In the genomic region with DNA sequence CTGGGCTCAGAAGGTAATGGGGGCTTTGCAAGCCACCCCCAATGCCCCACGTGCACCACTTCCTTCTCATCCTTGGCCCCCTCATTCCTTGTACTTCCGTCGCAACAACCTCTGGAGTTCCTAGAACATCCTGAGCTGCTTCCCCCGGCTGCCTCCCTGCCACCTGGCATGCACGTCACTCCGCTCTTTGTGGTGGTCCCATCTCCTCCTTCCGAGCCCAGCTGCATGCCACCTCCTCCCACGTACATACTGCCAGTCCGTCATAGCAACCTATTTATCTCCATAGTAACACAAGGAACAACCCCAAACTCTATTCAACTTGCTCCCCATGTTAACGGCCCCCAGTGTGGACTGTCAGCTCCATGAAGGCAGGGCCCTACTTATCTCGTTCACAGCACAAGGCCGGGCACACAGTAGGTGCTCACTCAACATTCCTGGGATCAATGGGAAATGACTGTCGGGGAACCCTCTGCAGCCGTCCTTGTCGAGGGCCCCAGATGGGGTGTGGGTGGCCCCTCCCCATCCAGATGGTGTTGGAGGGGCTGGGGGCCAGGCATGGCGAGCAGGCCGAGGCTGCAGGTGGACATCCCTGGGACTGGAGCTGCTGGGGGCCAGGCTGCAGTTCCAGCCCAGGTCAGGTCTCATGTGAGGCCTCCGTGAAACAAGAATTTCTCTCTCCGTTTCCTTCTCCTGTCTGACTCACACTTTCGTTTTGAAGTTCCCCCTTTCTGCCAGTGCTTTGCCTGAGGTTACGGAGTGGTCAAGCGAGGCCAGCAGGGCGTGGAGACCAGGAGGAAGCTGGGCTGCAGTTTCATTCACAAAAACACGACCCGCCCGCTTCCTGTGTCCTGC, we compare ENCODE assay signal across 8 cellular contexts. TPM values are rescaled to one million over a fixed set of nuclear protein-coding genes. Genes with fewer than 3 reads are reported as not detected.
DNase-seq lines count a peak whose midpoint lies in the region; ATAC-seq, FAIRE-seq and TF ChIP-seq lines count a peak whose summit lies in the region.

No MANE protein-coding gene starts in this region.

- peak overlapping the region; percentile 49 for H3K9ac ChIP-seq in keratinocyte (ENCODE audit: control insufficient read depth, extremely low read depth, insufficient read depth, low read length)

- H3K36me3 ChIP-seq in Peyer's patch = no peaks in the 10 kb centered on the region
- H3K36me3 ChIP-seq in brain microvascular endothelial cell (replicated peaks) = no peaks in the 10 kb centered on the region
- H3K36me3 ChIP-seq in keratinocyte (ENCODE audit: control insufficient read depth in 2 of 2, extremely low read depth in 1 of 2, insufficient read depth in 2 of 2, low read length in 2 of 2) = no peaks in the 10 kb centered on the region

- TF ChIP-seq CTCF in AG04450 (IDR thresholded peaks at IDR 0.05; ENCODE audit: low read depth, low read length) = no peak
- TF ChIP-seq CTCF in Peyer's patch (IDR thresholded peaks at IDR 0.05) = no peak
- no peak for TF ChIP-seq CTCF in brain microvascular endothelial cell (IDR thresholded peaks at IDR 0.05; ENCODE audit: low read depth, low read length, missing control alignments)
- TF ChIP-seq CTCF in keratinocyte (optimal IDR thresholded peaks at IDR 0.05 in 1 of 3, IDR thresholded peaks at IDR 0.05 in 1 of 3, conservative IDR thresholded peaks at IDR 0.05 in 1 of 3; ENCODE audit: extremely low read depth in 1 of 3, insufficient read depth in 2 of 3, low read length in 3 of 3) = no peak

- POLR2A ChIA-PET in AG04450 (lab: Yijun Ruan, JAX) = interaction anchor here (0.8 to 2.6 kb wide), 12 partner anchors 24 to 377 kb away, joined by 3 to 9 read pairs (median 4); no protein-coding TSS in a partner anchor

- H3K36me3 Mint-ChIP-seq in stimulated activated naive CD8-positive, alpha-beta T cell treated with anti-CD3 and anti-CD28 coated beads, Interleukin-15, Interleukin-2, amounts not matched to agents 100 ng/mL and 50 ng/mL, for 24 hours (ENCODE audit: low read depth) = no peaks in the 10 kb centered on the region

- peak overlapping the region; percentile 22; the same call in 1 of the 2 replicates for H3K4me3 ChIP-seq in AG04450 (ENCODE audit: low read depth, low read length)
- H3K4me3 ChIP-seq in Peyer's patch = peak overlapping the region; percentile 1 to 34 (median 26)
- H3K4me3 ChIP-seq in brain microvascular endothelial cell (ENCODE audit: low read depth, low read length) = no peak overlapping the region
- H3K4me3 ChIP-seq in keratinocyte (ENCODE audit: control insufficient read depth in 2 of 3, extremely low read depth in 1 of 3, insufficient read depth in 2 of 3, low read depth in 1 of 3, low read length in 3 of 3) = peak overlapping the region in 1 of 3 experiments; percentile 9

- FAIRE-seq in keratinocyte (lab: Jason Lieb, UNC) = no peak

- dilution Hi-C loops in keratinocyte (cut with MboI; ENCODE audit: extremely low pct_ligation_motif_present, low sequenced_read_pairs) = no loop called here

- no peaks in the 10 kb centered on the region for H4K20me1 ChIP-seq in keratinocyte (ENCODE audit: control insufficient read depth, extremely low read depth, insufficient read depth, low read length)

- H3K27me3 ChIP-seq in AG04450 (ENCODE audit: control insufficient read depth, insufficient read depth, low read length) (no peaks in the 10 kb centered on the region), Peyer's patch (no peaks in the 10 kb centered on the region), brain microvascular endothelial cell (replicated peaks) (no peaks in the 10 kb centered on the region), keratinocyte (ENCODE audit: control insufficient read depth, extremely low read depth, insufficient read depth, low read length) (no peaks in the 10 kb centered on the region)

- in situ Hi-C loops in brain microvascular endothelial cell (cut with HindIII; ENCODE audit: low pct_ligation_motif_present, low sequenced_read_pairs) = no loop called here

- peak overlapping the region; percentile 23 for H2AFZ ChIP-seq in keratinocyte (ENCODE audit: control insufficient read depth, low read length)

- H3K4me1 Mint-ChIP-seq in stimulated activated naive CD8-positive, alpha-beta T cell treated with anti-CD3 and anti-CD28 coated beads, Interleukin-15, Interleukin-2, amounts not matched to agents 100 ng/mL and 50 ng/mL, for 24 hours (ENCODE audit: low read depth) = peaks cover 84% of the 10 kb centered on the region

- H3K27me3 Mint-ChIP-seq in stimulated activated naive CD8-positive, alpha-beta T cell treated with anti-CD3 and anti-CD28 coated beads, Interleukin-15, Interleukin-2, amounts not matched to agents 100 ng/mL and 50 ng/mL, for 24 hours = no peaks in the 10 kb centered on the region

- H3K9me1 ChIP-seq in keratinocyte (ENCODE audit: control insufficient read depth, extremely low read depth, insufficient read depth, low read length) = peaks cover 3% of the 10 kb centered on the region

- H3K4me2 ChIP-seq in keratinocyte (ENCODE audit: control insufficient read depth, extremely low read depth, insufficient read depth, low read depth, low read length) = peak overlapping the region; percentile 61

- no peaks in the 10 kb centered on the region for H3K79me2 ChIP-seq in keratinocyte (ENCODE audit: control insufficient read depth, insufficient read depth, low read length)

- peak; percentile 43 for ATAC-seq in GM18858 (IDR thresholded peaks at IDR 0.05; ENCODE audit: unreplicated experiment)
- peak; percentile 34 for ATAC-seq in HG03097 (IDR thresholded peaks at IDR 0.05; ENCODE audit: low FRiP score, unreplicated experiment)

- H3K4me3 Mint-ChIP-seq in stimulated activated naive CD8-positive, alpha-beta T cell treated with anti-CD3 and anti-CD28 coated beads, Interleukin-15, Interleukin-2, amounts not matched to agents 100 ng/mL and 50 ng/mL, for 24 hours = peak overlapping the region; percentile 74

- CTCF ChIA-PET in AG04450 (lab: Charles Lee) = interaction anchor here (0.6 to 1.0 kb wide), 2 partner anchors 92 to 346 kb away, joined by 3 read pairs; no protein-coding TSS in a partner anchor

- H3K27ac Mint-ChIP-seq in stimulated activated naive CD8-positive, alpha-beta T cell treated with anti-CD3 and anti-CD28 coated beads, Interleukin-15, Interleukin-2, amounts not matched to agents 100 ng/mL and 50 ng/mL, for 24 hours = peak overlapping the region; percentile 93

- H3K9me3 Mint-ChIP-seq in stimulated activated naive CD8-positive, alpha-beta T cell treated with anti-CD3 and anti-CD28 coated beads, Interleukin-15, Interleukin-2, amounts not matched to agents 100 ng/mL and 50 ng/mL, for 24 hours = no peaks in the 10 kb centered on the region

- H3K4me1 ChIP-seq in Peyer's patch = peaks cover 15 to 70% (median 34%) of the 10 kb centered on the region in 4 donors
- peaks cover 64% of the 10 kb centered on the region for H3K4me1 ChIP-seq in keratinocyte (ENCODE audit: control insufficient read depth, extremely low read depth, insufficient read depth, low read length)

- no peak for TF ChIP-seq POLR2A in Peyer's patch (IDR thresholded peaks at IDR 0.05)

- H3K9me3 ChIP-seq in AG04450 (ENCODE audit: control insufficient read depth, insufficient read depth, low read length) (peaks cover 7% of the 10 kb centered on the region; the same call in 1 of the 2 replicates), Peyer's patch (no peaks in the 10 kb centered on the region), keratinocyte (ENCODE audit: control insufficient read depth, low read depth, low read length) (no peaks in the 10 kb centered on the region)

- H3K27ac ChIP-seq in AG04450 (ENCODE audit: low read depth, low read length) = peak overlapping the region; percentile 96
- H3K27ac ChIP-seq in Peyer's patch = peak overlapping the region; percentile 67 to 88 (median 80)
- peak overlapping the region; percentile 76 for H3K27ac ChIP-seq in brain microvascular endothelial cell
- H3K27ac ChIP-seq in keratinocyte (ENCODE audit: control insufficient read depth, insufficient read depth, low read length) = peak overlapping the region; percentile 72

- DNase-seq in AG04450 (ENCODE audit: low read depth, low spot score) = peak; percentile 32
- DNase-seq in Peyer's patch = peak; percentile 72 to 87 (median 73)
- DNase-seq in brain microvascular endothelial cell = peak; percentile 62
- no peak for DNase-seq in keratinocyte (ENCODE audit: low read depth, low spot score)
- DNase-seq in NCI-H1436 (lab: John Stamatoyannopoulos, UW) = no peak

RNA-seq across cellular contexts. Expression of a gene that starts 4.2 kb away (rescaled TPM):
- polyA plus RNA-seq in AG04450 (2011; rRNA removed) (1.6 and 3.3 TPM in 2 replicates), keratinocyte (1.4 to 2.7 TPM (median 1.5 TPM) in 3 replicates)
- polyA minus RNA-seq in AG04450 (2011; rRNA and poly(A)+ RNA removed) = 3.0 and 5.6 TPM in 2 replicates
- total RNA-seq in Peyer's patch = under 1 TPM in 1 of 4 donors, not detected in 3; 0.53 TPM
- polyA plus RNA-seq in keratinocyte (2011; ENCODE audit: low read depth) = 0.19 TPM
- 0.51 and 1.0 TPM in 2 replicates for polyA plus RNA-seq in keratinocyte (2011; cell fraction: cytosol; rRNA removed)
- polyA plus RNA-seq in keratinocyte (2011; cell fraction: nucleus; rRNA removed) = 0.90 and 1.2 TPM in 2 replicates
- polyA plus RNA-seq in keratinocyte (2012; ENCODE audit: low replicate concordance) = 0.31 and 3.1 TPM in 2 replicates
- polyA minus RNA-seq in keratinocyte = 0.74 to 6.2 TPM (median 0.89 TPM) in 3 replicates
- not detected for polyA minus RNA-seq in keratinocyte (2011; cell fraction: cytosol; rRNA and poly(A)+ RNA removed)
- 0.74 TPM in 1 of 2 replicates, not detected in the other for polyA minus RNA-seq in keratinocyte (2011; cell fraction: nucleus; rRNA and poly(A)+ RNA removed)

Comparison
In these comparisons a context has a peak if more than half of its experiments do, and no peak if none do; other contexts are left out.
1. DNase-seq: peak in AG04450 (single experiment), Peyer's patch (3 of 3) and brain microvascular endothelial cell (single experiment); none in keratinocyte (single experiment) and NCI-H1436 (single experiment).
2. Peak in every context shown above with its lines, with median percentiles within 50 percentile points of each other: H3K27ac ChIP-seq.